In genomic region chr22:20084547-20085413, GRCh38 we compare ENCODE assay signal across 10 cellular contexts. TPM values are rescaled to one million over a fixed set of nuclear protein-coding genes. Genes with fewer than 3 reads are reported as not detected.
DNase-seq lines count a peak whose midpoint lies in the region; TF ChIP-seq lines count a peak whose summit lies in the region.
"Had no signal": no experiment of that assay in that cellular context is flagged by ENCODE, and none has a peak within 500 bp of the region (broad histone marks: within the 10 kb centered on the region; RNA-seq: fewer than 3 reads in every experiment).

No MANE protein-coding gene starts in this region.

- H3K9me3 Mint-ChIP-seq in activated CD4-positive, alpha-beta T cell treated with anti-CD3 and anti-CD28 coated beads, Interleukin-2, amount 10 ng/mL, durations not matched to agents 24 days and 14 days: no peaks in the 10 kb centered on the region

- H3K4me3 ChIP-seq in epithelial cell of proximal tubule (ENCODE audit: low read depth, low read length): no peak overlapping the region

- DNase-seq in activated CD4-positive, alpha-beta T cell treated with anti-CD3 and anti-CD28 coated beads, Interleukin-2, amount 10 ng/mL, durations not matched to agents 24 days and 14 days: peak; percentile 71
- DNase-seq in activated CD4-positive, alpha-beta T cell treated with anti-CD3 and anti-CD28 coated beads for 1 hour: no peak
- DNase-seq in NCI-H82 (lab: John Stamatoyannopoulos, UW) (peak; percentile 81), epithelial cell of proximal tubule (ENCODE audit: low read depth) (no peak), AG08395 (ENCODE audit: low spot score) (no peak), occipital lobe (lab: John Stamatoyannopoulos, UW) (no peak), OCI-M2 (lab: John Stamatoyannopoulos, UW; ENCODE audit: unreplicated experiment) (no peak)
- peak; percentile 58 for DNase-seq in stimulated activated CD8-positive, alpha-beta memory T cell treated with anti-CD3 and anti-CD28 coated beads, Interleukin-4, amount 100 ng/mL, for 48 hours
- DNase-seq: effector CD8-positive, alpha-beta T cell; NCI-H226 had no signal

- H3K27ac Mint-ChIP-seq in activated CD4-positive, alpha-beta T cell treated with anti-CD3 and anti-CD28 coated beads, Interleukin-2, amount 10 ng/mL, durations not matched to agents 24 days and 14 days: peak overlapping the region; percentile 65

- H3K4me3 Mint-ChIP-seq in activated CD4-positive, alpha-beta T cell treated with anti-CD3 and anti-CD28 coated beads, Interleukin-2, amount 10 ng/mL, durations not matched to agents 24 days and 14 days: no peak overlapping the region

- peaks cover 43% of the 10 kb centered on the region for H3K36me3 Mint-ChIP-seq in activated CD4-positive, alpha-beta T cell treated with anti-CD3 and anti-CD28 coated beads, Interleukin-2, amount 10 ng/mL, durations not matched to agents 24 days and 14 days (ENCODE audit: low read depth)

- H3K27me3 Mint-ChIP-seq in activated CD4-positive, alpha-beta T cell treated with anti-CD3 and anti-CD28 coated beads, Interleukin-2, amount 10 ng/mL, durations not matched to agents 24 days and 14 days: no peaks in the 10 kb centered on the region

- TF ChIP-seq CTCF in epithelial cell of proximal tubule (conservative IDR thresholded peaks at IDR 0.05; ENCODE audit: low read depth, low read length): peak; percentile 43

- H3K4me1 Mint-ChIP-seq in activated CD4-positive, alpha-beta T cell treated with anti-CD3 and anti-CD28 coated beads, Interleukin-2, amount 10 ng/mL, durations not matched to agents 24 days and 14 days: peaks cover 33% of the 10 kb centered on the region

- intact Hi-C loops in activated CD4-positive, alpha-beta T cell treated with anti-CD3 and anti-CD28 coated beads, Interleukin-2, amount 10 ng/mL, durations not matched to agents 24 days and 14 days (cut with micrococcal nuclease): loop anchor here (5.0 kb wide), 1 partner anchor 112 kb away; no protein-coding TSS in a partner anchor

RNA-seq across cellular contexts. Expression of gene DGCR8, which starts 4.7 kb away (rescaled TPM):
- total RNA-seq in activated CD4-positive, alpha-beta T cell treated with anti-CD3 and anti-CD28 coated beads, Interleukin-2, amount 10 ng/mL, durations not matched to agents 24 days and 14 days: 73.2 and 74.2 TPM in 2 replicates
- 26.3 and 26.5 TPM in 2 replicates for total RNA-seq in epithelial cell of proximal tubule
- 37.0 TPM for total RNA-seq in occipital lobe

RNA-seq across cellular contexts. Expression of gene RANBP1, which starts 31.1 kb away (rescaled TPM):
- 488 and 500 TPM in 2 replicates for total RNA-seq in activated CD4-positive, alpha-beta T cell treated with anti-CD3 and anti-CD28 coated beads, Interleukin-2, amount 10 ng/mL, durations not matched to agents 24 days and 14 days
- total RNA-seq in epithelial cell of proximal tubule (1,034 and 1,401 TPM in 2 replicates), occipital lobe (90.6 TPM)

RNA-seq across cellular contexts. Expression of gene TRMT2A, which starts 32.2 kb away (rescaled TPM):
- 125 and 135 TPM in 2 replicates for total RNA-seq in activated CD4-positive, alpha-beta T cell treated with anti-CD3 and anti-CD28 coated beads, Interleukin-2, amount 10 ng/mL, durations not matched to agents 24 days and 14 days
- total RNA-seq in epithelial cell of proximal tubule: 21.3 and 52.7 TPM in 2 replicates
- 25.9 TPM for total RNA-seq in occipital lobe

RNA-seq across cellular contexts. Expression of gene ZDHHC8, which starts 46.8 kb away (rescaled TPM):
- 95.2 and 100 TPM in 2 replicates for total RNA-seq in activated CD4-positive, alpha-beta T cell treated with anti-CD3 and anti-CD28 coated beads, Interleukin-2, amount 10 ng/mL, durations not matched to agents 24 days and 14 days
- 14.8 and 37.8 TPM in 2 replicates for total RNA-seq in epithelial cell of proximal tubule
- total RNA-seq in occipital lobe: 3.3 TPM

Comparison
In these comparisons a context has a peak if more than half of its experiments do, and no peak if none do; other contexts are left out.
1. DNase-seq: peak in activated CD4-positive, alpha-beta T cell treated with anti-CD3 and anti-CD28 coated beads, Interleukin-2, amount 10 ng/mL, durations not matched to agents 24 days and 14 days (single experiment), NCI-H82 (single experiment) and stimulated activated CD8-positive, alpha-beta memory T cell treated with anti-CD3 and anti-CD28 coated beads, Interleukin-4, amount 100 ng/mL, for 48 hours (single experiment); none in activated CD4-positive, alpha-beta T cell treated with anti-CD3 and anti-CD28 coated beads for 1 hour (single experiment), epithelial cell of proximal tubule (single experiment), AG08395 (single experiment), occipital lobe (single experiment) and OCI-M2 (single experiment).